In the genomic region with DNA sequence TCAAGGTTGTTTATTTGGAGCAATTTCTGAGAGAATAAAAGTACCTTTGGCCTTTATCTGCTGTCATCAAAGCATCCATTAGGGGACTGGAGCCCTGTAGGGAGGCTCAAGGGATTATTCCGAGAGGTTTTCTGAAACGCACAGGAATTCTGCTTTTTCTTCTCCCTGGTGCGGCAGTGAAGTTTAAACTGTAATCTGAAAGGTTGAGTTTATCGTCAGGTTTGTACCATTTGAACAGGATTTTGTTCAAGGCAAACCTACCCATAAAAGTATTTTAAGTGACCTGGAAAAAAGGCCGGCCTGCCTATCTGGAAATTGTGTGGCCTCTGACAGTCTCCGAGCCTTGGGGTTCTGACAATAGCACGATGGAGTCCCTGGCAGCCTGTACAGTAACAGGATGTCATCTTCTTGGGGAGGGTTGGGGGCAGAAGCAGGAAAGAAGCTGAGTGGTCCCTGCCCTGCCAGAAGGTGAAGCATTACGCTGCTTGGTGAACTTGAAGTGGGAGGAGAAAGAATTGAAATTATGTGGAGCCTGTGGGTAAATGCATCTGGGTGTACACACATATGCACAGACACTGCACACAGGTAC, we compare ENCODE assay signal across 16 cellular contexts.
"Had no signal": no experiment of that assay in that cellular context is flagged by ENCODE, and none has a peak within 500 bp of the region (broad histone marks: within the 10 kb centered on the region; RNA-seq: fewer than 3 reads in every experiment).

No MANE protein-coding gene starts in this region.

- H3K4me1 ChIP-seq: left lung, psoas muscle, suprapubic skin, thyroid gland had no signal

- FAIRE-seq: small intestine had no signal

- H3K9me3 ChIP-seq: left lung, ovary, psoas muscle, suprapubic skin, thyroid gland had no signal

- ATAC-seq: left lung; stimulated activated effector memory CD8-positive, alpha-beta T cell treated with anti-CD3 and anti-CD28 coated beads, Interleukin-12 subunit alpha, Interleukin-12 subunit beta, amount 100 ng/mL, for 72 hours; stimulated activated naive CD8-positive, alpha-beta T cell treated with anti-CD3 and anti-CD28 coated beads, Interleukin-15, Interleukin-2, amounts not matched to agents 100 U/mL and 50 U/mL, for 24 hours had no signal

- H3K27me3 ChIP-seq: left lung, ovary, suprapubic skin, thyroid gland had no signal

- H3K4me3 ChIP-seq: coronary artery, left lung, ovary, psoas muscle, suprapubic skin, thyroid gland had no signal

- DNase-seq: central memory CD4-positive, alpha-beta T cell; effector CD4-positive, alpha-beta T cell; foreskin melanocyte; hippocampal formation; naive B cell; ovary; stimulated activated CD4-positive, alpha-beta T cell treated with anti-CD3 and anti-CD28 coated beads, Interleukin-2, amount 100 ng/mL, for 48 hours; stimulated activated CD8-positive, alpha-beta memory T cell treated with anti-CD3 and anti-CD28 coated beads, Interleukin-4, amount 100 ng/mL, for 48 hours; stimulated activated naive CD8-positive, alpha-beta T cell treated with anti-CD3 and anti-CD28 coated beads, Interleukin-15, Interleukin-2, amounts not matched to agents 100 U/mL and 50 U/mL, for 24 hours; thyroid gland had no signal

- H3K36me3 ChIP-seq: left lung, ovary, suprapubic skin, thyroid gland had no signal

- H3K27ac ChIP-seq: coronary artery, left lung, ovary, psoas muscle, suprapubic skin, thyroid gland had no signal
